In the genomic region with DNA sequence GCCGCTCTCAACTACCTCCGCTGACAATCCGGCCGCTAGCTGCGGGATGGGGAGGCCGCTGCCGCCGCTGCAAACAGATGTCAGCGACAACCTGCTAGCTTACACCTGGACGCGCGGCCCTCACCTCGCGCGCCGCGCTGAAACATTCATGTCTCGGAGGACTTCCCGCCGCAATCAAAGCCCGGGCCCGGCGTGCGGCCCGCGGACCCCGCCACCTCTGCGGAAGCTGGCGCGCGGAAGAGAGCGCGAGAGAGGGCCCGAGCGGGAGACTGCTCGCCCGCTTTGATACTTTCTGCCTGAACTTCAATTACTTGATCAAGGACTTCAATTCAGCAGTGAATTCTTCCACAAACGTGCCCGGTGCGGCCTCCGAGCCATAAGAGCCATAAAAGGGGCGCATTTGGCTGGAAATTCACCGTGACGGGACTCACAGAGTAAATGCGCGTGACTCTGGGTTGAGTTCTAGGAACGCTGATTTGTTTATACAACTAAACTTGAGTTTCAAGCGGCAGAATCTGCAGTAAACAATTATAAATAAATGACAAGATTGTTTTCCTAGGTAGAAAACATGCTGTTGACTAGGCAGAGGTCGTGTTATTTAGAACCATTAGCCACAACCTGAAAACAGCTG, we compare ENCODE assay signal across 15 cellular contexts.
DNase-seq lines count a peak whose midpoint lies in the region; TF ChIP-seq lines count a peak whose summit lies in the region.
"Had no signal": no experiment of that assay in that cellular context is flagged by ENCODE, and none has a peak within 500 bp of the region (broad histone marks: within the 10 kb centered on the region; RNA-seq: fewer than 3 reads in every experiment).

No MANE protein-coding gene starts in this region.

- TF ChIP-seq CTCF in brain (conservative IDR thresholded peaks at IDR 0.05) (no peak), glutamatergic neuron (IDR thresholded peaks at IDR 0.05; ENCODE audit: partially characterized antibody, unreplicated experiment) (no peak), neural cell (IDR thresholded peaks at IDR 0.05; ENCODE audit: poor library complexity, severe bottlenecking) (no peak)

- no peaks in the 10 kb centered on the region for H3F3A ChIP-seq in neural cell (ENCODE audit: insufficient read depth, low read length, poor library complexity, severe bottlenecking)

- WGBS in urinary bladder = 62% methylated on average over 49 of the region's 49 CpGs

- no peak for TF ChIP-seq EP300 in neural cell (conservative IDR thresholded peaks at IDR 0.05; ENCODE audit: poor library complexity, severe bottlenecking)

- H3K4me1 ChIP-seq in urinary bladder (ENCODE audit: insufficient read depth) = no peaks in the 10 kb centered on the region
- H3K4me1 ChIP-seq: body of pancreas had no signal

- peak overlapping the region; percentile 45 for H3K4me3 ChIP-seq in neural cell (ENCODE audit: low read length)
- H3K4me3 ChIP-seq in urinary bladder (ENCODE audit: low read depth, low read length) = peak overlapping the region; percentile 15
- H3K4me3 ChIP-seq: body of pancreas had no signal

- H3K36me3 ChIP-seq in neural cell (ENCODE audit: insufficient read depth, low read length) (peaks cover 6% of the 10 kb centered on the region), urinary bladder (ENCODE audit: insufficient read depth) (no peaks in the 10 kb centered on the region)

- peak overlapping the region in 4 of 5 experiments; percentile 38 to 82 (median 59) for H3K27ac Mint-ChIP-seq in brain
- H3K27ac Mint-ChIP-seq in glutamatergic neuron (ENCODE audit: unreplicated experiment) = peak overlapping the region; percentile 63
- H3K27ac Mint-ChIP-seq: activated CD4-positive, alpha-beta T cell treated with anti-CD3 and anti-CD28 coated beads, Interleukin-2, amount 10 ng/mL, durations not matched to agents 7 days and 5 days; CD4-positive, alpha-beta T cell; IgD-negative memory B cell; T-helper 1 cell treated with Interleukin-12 subunit alpha and Interleukin-12 subunit beta and Interleukin-4 antibody, amounts not matched to agents 30 μg/mL and 1 μg/mL, for 36 hours had no signal

- H3K4me3 Mint-ChIP-seq in brain = peak overlapping the region; percentile 77 to 90 (median 82)
- peak overlapping the region; percentile 91 for H3K4me3 Mint-ChIP-seq in glutamatergic neuron (ENCODE audit: unreplicated experiment)
- H3K4me3 Mint-ChIP-seq: activated CD4-positive, alpha-beta T cell treated with anti-CD3 and anti-CD28 coated beads, Interleukin-2, amount 10 ng/mL, durations not matched to agents 7 days and 5 days; CD4-positive, alpha-beta T cell; T-helper 1 cell treated with Interleukin-12 subunit alpha and Interleukin-12 subunit beta and Interleukin-4 antibody, amounts not matched to agents 30 μg/mL and 1 μg/mL, for 36 hours had no signal

- no peak overlapping the region for H3K9ac ChIP-seq in neural cell (ENCODE audit: low read length)

- no peak for TF ChIP-seq RAD21 in neural cell (conservative IDR thresholded peaks at IDR 0.05)

- H3K9me3 ChIP-seq in neural cell (ENCODE audit: low read length) = no peaks in the 10 kb centered on the region
- H3K9me3 ChIP-seq: body of pancreas had no signal

- H2AFZ ChIP-seq in neural cell (ENCODE audit: low read depth, low read length) = no peak overlapping the region

- H3K9me3 Mint-ChIP-seq in brain (peaks cover 0 to 2% (median 0%) of the 10 kb centered on the region in 5 experiments), glutamatergic neuron (ENCODE audit: unreplicated experiment) (no peaks in the 10 kb centered on the region)
- H3K9me3 Mint-ChIP-seq: CD4-positive, alpha-beta T cell; IgD-negative memory B cell; T-helper 1 cell treated with Interleukin-12 subunit alpha and Interleukin-12 subunit beta and Interleukin-4 antibody, amounts not matched to agents 30 μg/mL and 1 μg/mL, for 36 hours had no signal

- H3K9me2 ChIP-seq in neural cell (ENCODE audit: insufficient read depth, low read length) = no peaks in the 10 kb centered on the region

- H3K27ac ChIP-seq in neural cell (ENCODE audit: low read length) (no peak overlapping the region), urinary bladder (ENCODE audit: low read depth) (no peak overlapping the region)
- H3K27ac ChIP-seq: body of pancreas had no signal

- peaks cover 24% of the 10 kb centered on the region for H3K27me3 ChIP-seq in neural cell (ENCODE audit: insufficient read depth, low read depth, low read length)
- H3K27me3 ChIP-seq: body of pancreas had no signal

- peaks cover 5% of the 10 kb centered on the region for H3K36me3 Mint-ChIP-seq in brain
- H3K36me3 Mint-ChIP-seq in glutamatergic neuron (ENCODE audit: unreplicated experiment) = no peaks in the 10 kb centered on the region

- peak; percentile 42 for DNase-seq in glutamatergic neuron
- no peak for DNase-seq in DMS153 (lab: John Stamatoyannopoulos, UW)
- no peak for DNase-seq in activated T-cell treated with anti-CD3 and anti-CD28 coated beads for 4 hours
- no peak for DNase-seq in NAMALWA (ENCODE audit: low spot score)
- DNase-seq: activated CD4-positive, alpha-beta T cell treated with anti-CD3 and anti-CD28 coated beads, Interleukin-2, amount 10 ng/mL, durations not matched to agents 7 days and 5 days; body of pancreas; CD4-positive, alpha-beta T cell; GDM1; NCI-H510A treated with DMSO at 0.1 percent for 48 hours; RPMI8226 had no signal

- peaks cover 20% of the 10 kb centered on the region for H3K27me3 Mint-ChIP-seq in brain
- H3K27me3 Mint-ChIP-seq in glutamatergic neuron (ENCODE audit: unreplicated experiment) = peaks cover 6% of the 10 kb centered on the region
- H3K27me3 Mint-ChIP-seq: activated CD4-positive, alpha-beta T cell treated with anti-CD3 and anti-CD28 coated beads, Interleukin-2, amount 10 ng/mL, durations not matched to agents 7 days and 5 days; CD4-positive, alpha-beta T cell; IgD-negative memory B cell had no signal

- no peaks in the 10 kb centered on the region for H3K79me2 ChIP-seq in neural cell (replicated peaks; ENCODE audit: insufficient read depth, low read length)

- H3K4me1 Mint-ChIP-seq in brain (peaks cover 17% of the 10 kb centered on the region), glutamatergic neuron (ENCODE audit: low read depth, unreplicated experiment) (peaks cover 16% of the 10 kb centered on the region)
- H3K4me1 Mint-ChIP-seq: activated CD4-positive, alpha-beta T cell treated with anti-CD3 and anti-CD28 coated beads, Interleukin-2, amount 10 ng/mL, durations not matched to agents 7 days and 5 days; IgD-negative memory B cell had no signal

- no peak overlapping the region for H3K4me2 ChIP-seq in neural cell (ENCODE audit: low read length)

- H4K20me1 ChIP-seq in neural cell (ENCODE audit: insufficient read depth) = no peaks in the 10 kb centered on the region

TF ChIP-seq in neural cell, 6 proteins besides CTCF, POLR2A, EP300 and RAD21:
- TF ChIP-seq EZH2 (IDR thresholded peaks at IDR 0.05; ENCODE audit: borderline replicate concordance, insufficient read depth, low read length, poor library complexity, severe bottlenecking) = no peak
- TF ChIP-seq SMC3 (conservative IDR thresholded peaks at IDR 0.05; ENCODE audit: poor library complexity) = no peak
- TF ChIP-seq TAF1 (IDR thresholded peaks at IDR 0.05; ENCODE audit: low read depth) = no peak
- no peak for TF ChIP-seq REST (IDR thresholded peaks at IDR 0.05; ENCODE audit: borderline replicate concordance)
- TF ChIP-seq MXI1 (conservative IDR thresholded peaks at IDR 0.05; ENCODE audit: poor library complexity, severe bottlenecking) = no peak
- TF ChIP-seq POLR2AphosphoS5 (IDR thresholded peaks at IDR 0.05) = no peak
TF ChIP-seq in neural cell: peak in this region for 0.
